ENCODE assay signal across 1 cellular context in the genomic region with DNA sequence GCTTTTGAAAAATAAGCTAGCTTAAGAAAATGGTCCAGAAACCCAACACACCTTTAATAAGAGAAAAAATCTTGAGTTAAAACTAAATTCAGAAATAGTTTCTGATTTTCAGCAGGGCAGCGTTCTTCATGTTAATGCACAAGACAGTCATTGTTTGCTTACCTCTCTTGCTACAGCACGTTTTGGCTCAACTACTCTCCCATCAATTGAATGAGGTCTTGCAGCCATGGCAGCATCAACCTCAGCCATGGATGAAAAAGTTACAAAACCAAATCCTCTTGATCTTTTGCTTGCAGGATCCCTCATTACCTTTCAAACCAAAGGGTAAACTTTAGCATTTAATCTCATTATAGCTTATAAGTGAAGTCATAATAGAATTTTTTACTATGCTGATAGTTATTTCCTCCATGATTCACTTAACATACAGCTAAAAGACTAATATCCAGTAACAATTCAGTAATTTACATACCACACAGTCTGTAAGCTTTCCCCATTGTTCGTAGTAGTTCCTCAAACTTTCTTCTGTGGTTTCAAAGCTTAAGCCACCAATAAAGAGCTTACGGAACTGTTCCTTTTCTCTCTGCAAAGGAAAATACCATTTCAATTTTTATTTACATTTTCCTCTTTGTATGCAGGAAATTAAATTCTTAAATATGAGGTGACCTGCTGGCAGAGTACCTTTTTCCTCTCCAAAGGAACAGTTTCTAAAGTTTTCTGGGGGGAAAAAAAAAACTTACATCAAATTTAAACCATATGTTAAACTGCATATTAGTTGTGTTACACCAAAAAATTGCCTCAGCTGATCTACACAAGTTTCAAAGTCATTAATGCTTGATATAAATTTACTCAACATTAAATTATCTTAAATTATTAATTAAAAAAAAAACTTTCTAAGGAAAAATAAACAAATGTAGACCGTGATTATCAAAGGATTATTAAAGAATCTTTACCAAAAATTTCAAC.
TF ChIP-seq lines count a peak whose summit lies in the region.

No MANE protein-coding gene starts in this region.

TF ChIP-seq in endothelial cell of umbilical vein, 7 proteins besides CTCF, POLR2A, EP300 and RAD21 (continued from another document):
- TF ChIP-seq POLR2AphosphoS5 (IDR thresholded peaks at IDR 0.05; ENCODE audit: insufficient read depth, low read depth, low read length) (no peak), EZH2 (IDR thresholded peaks at IDR 0.05; ENCODE audit: borderline replicate concordance, low read depth, low read length, severe bottlenecking) (no peak), FOS (IDR thresholded peaks at IDR 0.05; ENCODE audit: borderline replicate concordance, insufficient read depth, low read length) (no peak)
